9 cellular contexts compared by ENCODE assay signal in the genomic region with DNA sequence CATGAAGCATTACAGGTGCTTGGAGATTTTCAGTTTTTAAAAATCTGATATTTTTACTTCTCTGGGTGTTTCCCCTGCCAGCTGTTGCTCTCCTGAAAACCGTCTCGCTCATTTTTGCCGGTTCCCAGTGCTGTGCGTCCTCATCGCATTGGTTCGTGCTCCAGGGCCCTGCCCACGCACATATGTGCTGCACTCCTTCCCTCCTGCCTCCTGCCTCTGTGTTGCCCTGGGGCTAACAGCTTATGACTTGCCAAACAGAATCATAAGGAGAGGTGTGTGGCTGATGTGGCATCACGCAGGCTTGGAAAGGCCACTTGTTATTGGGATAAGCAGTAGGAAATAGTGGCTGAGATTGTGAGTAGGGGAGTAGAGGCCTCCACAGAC. TPM values are rescaled to one million over a fixed set of nuclear protein-coding genes. Genes with fewer than 3 reads are reported as not detected.
DNase-seq lines count a peak whose midpoint lies in the region; ATAC-seq and TF ChIP-seq lines count a peak whose summit lies in the region.
"Had no signal": no experiment of that assay in that cellular context is flagged by ENCODE, and none has a peak within 500 bp of the region (broad histone marks: within the 10 kb centered on the region; RNA-seq: fewer than 3 reads in every experiment).

No MANE protein-coding gene starts in this region.

- 54% methylated on average over 8 of the region's 8 CpGs for WGBS in HUES64
- WGBS in mammary epithelial cell (ENCODE audit: low coverage, missing lambda C conversion rate), result 2% methylated on average over 8 of the region's 8 CpGs

- no peaks in the 10 kb centered on the region for H3K79me2 ChIP-seq in mammary epithelial cell (ENCODE audit: insufficient read depth, low read length)

- peak overlapping the region; percentile 23 for H2AFZ ChIP-seq in mammary epithelial cell (ENCODE audit: low read depth, low read length)

- POLR2A ChIA-PET in naive thymus-derived CD4-positive, alpha-beta T cell (lab: Charles Lee), result interaction anchor here (0.7 kb wide), 1 partner anchor 726 kb away, joined by 3 read pairs; no protein-coding TSS in a partner anchor

- intact Hi-C loops in mammary epithelial cell (cut with micrococcal nuclease), result no loop called here
- intact Hi-C loops in naive thymus-derived CD4-positive, alpha-beta T cell (cut with micrococcal nuclease), result loop anchor here in 1 of 2 donors (5.0 kb wide), 1 partner anchor 55 kb away; a partner anchor contains a TSS

- TF ChIP-seq CTCF in mammary epithelial cell (conservative IDR thresholded peaks at IDR 0.05 in 1 of 2, IDR thresholded peaks at IDR 0.05 in 1 of 2; ENCODE audit: extremely low read depth in 1 of 2, insufficient read depth in 1 of 2, low read depth in 1 of 2, low read length in 2 of 2), result no peak

- peak; percentile 95 for DNase-seq in mammary epithelial cell
- DNase-seq in naive thymus-derived CD4-positive, alpha-beta T cell, result no peak
- DNase-seq in NCI-H2081 treated with DMSO at 0.1 percent for 48 hours (lab: John Stamatoyannopoulos, UW), result no peak
- no peak for DNase-seq in erythroblast (lab: John Stamatoyannopoulos, UW)
- no peak for DNase-seq in UCSD-AML1 (lab: John Stamatoyannopoulos, UW; ENCODE audit: unreplicated experiment)

- H3K4me1 ChIP-seq in BLaER1 (peaks cover 48% of the 10 kb centered on the region), HUES64 (ENCODE audit: insufficient read depth, low read length) (peaks cover 12% of the 10 kb centered on the region; the same call in 1 of the 2 replicates), mammary epithelial cell (ENCODE audit: insufficient read depth, low read length) (peaks cover 45% of the 10 kb centered on the region)
- H3K4me1 ChIP-seq in naive thymus-derived CD4-positive, alpha-beta T cell (ENCODE audit: control insufficient read depth in 2 of 2, insufficient read depth in 2 of 2, low read length in 2 of 2), result peaks cover 3 to 19% of the 10 kb centered on the region in 2 donors

- H3K36me3 ChIP-seq in BLaER1 (no peaks in the 10 kb centered on the region), HUES64 (ENCODE audit: insufficient read depth, low read length) (no peaks in the 10 kb centered on the region), mammary epithelial cell (ENCODE audit: insufficient read depth, low read length) (no peaks in the 10 kb centered on the region)
- no peaks in the 10 kb centered on the region for H3K36me3 ChIP-seq in naive thymus-derived CD4-positive, alpha-beta T cell (ENCODE audit: control insufficient read depth in 2 of 3, insufficient read depth in 3 of 3, low read length in 3 of 3)

- no TSS peak for BruUV-seq in mammary epithelial cell (replicated peaks; lab: Mats Ljungman, UMichigan)

- H3K27me3 ChIP-seq in BLaER1 (peaks cover 12% of the 10 kb centered on the region; the same call in 1 of the 2 replicates), HUES64 (ENCODE audit: insufficient read depth, low read length) (peaks cover 3% of the 10 kb centered on the region; the same call in 1 of the 2 replicates), mammary epithelial cell (ENCODE audit: insufficient read depth, low read length) (no peaks in the 10 kb centered on the region)
- no peaks in the 10 kb centered on the region for H3K27me3 ChIP-seq in naive thymus-derived CD4-positive, alpha-beta T cell (ENCODE audit: control insufficient read depth in 2 of 2, insufficient read depth in 2 of 2, low read length in 2 of 2)

- H3K9me3 Mint-ChIP-seq in naive thymus-derived CD4-positive, alpha-beta T cell, result no peaks in the 10 kb centered on the region

- in situ Hi-C loops in mammary epithelial cell (cut with MboI; ENCODE audit: low sequenced_read_pairs in 2 of 2), result no loop called here

- dilution Hi-C loops in mammary epithelial cell (cut with HindIII; ENCODE audit: low sequenced_read_pairs), result loop anchor here (25.0 kb wide), 1 partner anchor 695 kb away; no protein-coding TSS in a partner anchor

- peak overlapping the region; percentile 34 to 85 (median 64) for H3K4me3 Mint-ChIP-seq in naive thymus-derived CD4-positive, alpha-beta T cell

- H3K4me2 ChIP-seq in BLaER1, result peak overlapping the region; percentile 89
- peak overlapping the region; percentile 60 for H3K4me2 ChIP-seq in mammary epithelial cell (ENCODE audit: insufficient read depth, low read depth, low read length)

- H3K27ac ChIP-seq in BLaER1 (no peak overlapping the region), HUES64 (ENCODE audit: low read depth, low read length) (no peak overlapping the region), mammary epithelial cell (ENCODE audit: insufficient read depth, low read depth, low read length) (peak overlapping the region; percentile 51)
- H3K27ac ChIP-seq in naive thymus-derived CD4-positive, alpha-beta T cell (ENCODE audit: low read depth, low read length), result no peak overlapping the region

- no peak for ATAC-seq in naive thymus-derived CD4-positive, alpha-beta T cell
- ATAC-seq in HG03135 (IDR thresholded peaks at IDR 0.05; ENCODE audit: unreplicated experiment), result no peak

- H3K9me3 ChIP-seq in BLaER1 (no peaks in the 10 kb centered on the region), HUES64 (ENCODE audit: insufficient read depth, low read depth, low read length) (no peaks in the 10 kb centered on the region), mammary epithelial cell (replicated peaks; ENCODE audit: insufficient read depth, low read length) (no peaks in the 10 kb centered on the region)
- no peaks in the 10 kb centered on the region for H3K9me3 ChIP-seq in naive thymus-derived CD4-positive, alpha-beta T cell (ENCODE audit: control insufficient read depth in 2 of 3, low read length in 3 of 3)

- no peak overlapping the region for H3K9ac ChIP-seq in BLaER1
- H3K9ac ChIP-seq in HUES64 (ENCODE audit: low read depth, low read length), result no peak overlapping the region
- H3K9ac ChIP-seq in mammary epithelial cell (ENCODE audit: insufficient read depth, low read length), result no peak overlapping the region

- H3K27me3 Mint-ChIP-seq in naive thymus-derived CD4-positive, alpha-beta T cell, result peaks cover 9 to 25% (median 19%) of the 10 kb centered on the region in 5 donors

- CTCF ChIA-PET in mammary epithelial cell (lab: Charles Lee; ENCODE audit: low non-redundant PET), result interaction anchor here (0.6 to 0.7 kb wide), 2 partner anchors 34 to 238 kb away, joined by 3 to 4 read pairs; no protein-coding TSS in a partner anchor
- CTCF ChIA-PET in naive thymus-derived CD4-positive, alpha-beta T cell (lab: Charles Lee), result interaction anchor here (1.0 to 1.8 kb wide), 3 partner anchors 10 to 14 kb away, joined by 4 to 5 read pairs (median 5); no protein-coding TSS in a partner anchor

- peaks cover 15 to 35% (median 23%) of the 10 kb centered on the region in 7 donors for H3K4me1 Mint-ChIP-seq in naive thymus-derived CD4-positive, alpha-beta T cell

- H4K20me1 ChIP-seq in BLaER1 (no peaks in the 10 kb centered on the region), mammary epithelial cell (ENCODE audit: insufficient read depth, low read length) (no peaks in the 10 kb centered on the region)

- H3K36me3 Mint-ChIP-seq in naive thymus-derived CD4-positive, alpha-beta T cell, result no peaks in the 10 kb centered on the region

- H3K4me3 ChIP-seq in BLaER1, result no peak overlapping the region
- H3K4me3 ChIP-seq in HUES64 (ENCODE audit: low read length), result peak overlapping the region; percentile 49
- no peak overlapping the region for H3K4me3 ChIP-seq in mammary epithelial cell (replicated peaks in 1 of 3; ENCODE audit: insufficient read depth in 1 of 3, low read depth in 2 of 3, low read length in 3 of 3)
- H3K4me3 ChIP-seq in naive thymus-derived CD4-positive, alpha-beta T cell (ENCODE audit: low read length), result no peak overlapping the region
- H3K4me3 ChIP-seq: lung had no signal

- H3K27ac Mint-ChIP-seq in naive thymus-derived CD4-positive, alpha-beta T cell, result peak overlapping the region in 3 of 9 donors; percentile 5 to 28 (median 21)

- TF ChIP-seq POLR2A in erythroblast (IDR thresholded peaks at IDR 0.05; ENCODE audit: low read length), result no peak

RNA-seq across cellular contexts. Expression of a gene that starts 53.4 kb away (rescaled TPM):
- polyA plus RNA-seq in HUES64 (2013, experiment 1 of 2), result 16.2 TPM
- polyA plus RNA-seq in HUES64 (2013, experiment 2 of 2), result 19.1 TPM
- total RNA-seq in mammary epithelial cell, result 10 to 100 TPM; 23.8 to 26.1 TPM
- 10.9 TPM for polyA plus RNA-seq in mammary epithelial cell
- 5.4 TPM for polyA minus RNA-seq in mammary epithelial cell
- 10 to 100 TPM; 14.7 to 27.0 (median 23.2) TPM for total RNA-seq in naive thymus-derived CD4-positive, alpha-beta T cell
- 10 to 100 TPM; 28.7 to 37.6 TPM for polyA plus RNA-seq in naive thymus-derived CD4-positive, alpha-beta T cell

RNA-seq across cellular contexts. Expression of a gene that starts 53.6 kb away (rescaled TPM):
- 18.5 TPM for polyA plus RNA-seq in HUES64 (2013, experiment 1 of 2)
- 18.5 TPM for polyA plus RNA-seq in HUES64 (2013, experiment 2 of 2)
- 10 to 100 TPM; 31.2 to 46.2 TPM for total RNA-seq in mammary epithelial cell
- polyA plus RNA-seq in mammary epithelial cell, result 28.8 TPM
- polyA minus RNA-seq in mammary epithelial cell, result 13.9 TPM
- total RNA-seq in naive thymus-derived CD4-positive, alpha-beta T cell, result 10 to 100 TPM; 37.9 to 58.6 (median 46.5) TPM
- polyA plus RNA-seq in naive thymus-derived CD4-positive, alpha-beta T cell, result 10 to 100 TPM; 19.0 to 20.7 TPM

RNA-seq across cellular contexts. Expression of a gene that starts 54.5 kb away (rescaled TPM):
- polyA plus RNA-seq in HUES64 (2013, experiment 1 of 2), result 82.4 TPM
- 101 TPM for polyA plus RNA-seq in HUES64 (2013, experiment 2 of 2)
- 10 to 100 TPM; 40.2 to 83.6 TPM for total RNA-seq in mammary epithelial cell
- polyA plus RNA-seq in mammary epithelial cell, result 61.7 TPM
- polyA minus RNA-seq in mammary epithelial cell, result 1.9 TPM
- 10 to 100 TPM; 27.3 to 39.4 (median 35.1) TPM for total RNA-seq in naive thymus-derived CD4-positive, alpha-beta T cell
- polyA plus RNA-seq in naive thymus-derived CD4-positive, alpha-beta T cell, result 100 to 1,000 TPM; 201 to 233 TPM
